4 cellular contexts compared by ENCODE assay signal in genomic region chr21:46140357-46141003, GRCh38. TPM values are rescaled to one million over a fixed set of nuclear protein-coding genes. Genes with fewer than 3 reads are reported as not detected.
"Had no signal": no experiment of that assay in that cellular context is flagged by ENCODE, and none has a peak within 500 bp of the region (broad histone marks: within the 10 kb centered on the region; RNA-seq: fewer than 3 reads in every experiment).

No MANE protein-coding gene starts in this region.

RNA-seq across cellular contexts. Expression of gene FTCD, which starts 14.9 kb away (rescaled TPM):
- total RNA-seq: esophagus squamous epithelium; foreskin keratinocyte; natural killer cell treated with Interleukin-12 subunit alpha and Interleukin-12 subunit beta and Interleukin-15 and Interleukin-18, amount 100 ng/mL, for 72 hours; omental fat pad had no signal
- polyA plus RNA-seq: foreskin keratinocyte had no signal
